ENCODE assay signal across 24 cellular contexts in the genomic region with DNA sequence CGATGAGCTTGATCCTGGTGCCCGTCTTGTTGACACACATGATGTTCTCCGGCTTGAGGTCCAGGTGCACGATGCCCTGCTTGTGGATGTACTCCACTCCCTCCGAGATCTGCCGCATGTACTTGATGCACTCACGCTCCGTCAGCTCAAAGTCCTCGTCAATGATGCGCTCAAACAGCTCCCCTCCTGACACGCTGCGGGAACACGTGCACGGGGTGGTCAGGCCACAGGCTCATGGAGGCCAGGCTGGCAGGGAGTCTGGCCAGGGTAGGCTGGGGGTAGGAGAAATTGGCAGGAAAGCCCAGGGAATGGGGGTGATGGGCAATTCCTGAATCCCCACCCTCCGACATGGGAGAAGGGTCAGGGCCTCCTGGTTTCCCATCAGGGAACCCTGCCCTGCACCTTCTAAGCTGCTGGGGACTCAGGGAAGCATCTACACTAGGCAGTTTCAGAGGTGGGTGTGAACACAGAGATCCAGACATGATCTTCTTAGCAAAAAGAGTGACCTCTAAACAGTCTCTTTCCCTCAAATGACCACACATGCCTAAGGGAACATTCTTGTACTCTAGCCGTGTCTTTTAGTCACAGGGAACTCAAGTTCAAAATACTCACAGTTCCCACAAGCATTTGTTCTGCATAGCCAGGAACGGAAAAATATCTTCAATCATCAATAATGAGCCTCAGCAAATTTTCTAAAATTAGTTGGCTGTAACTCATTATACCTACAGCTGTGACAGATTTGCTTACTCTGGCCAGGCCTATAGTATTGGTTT. TPM values are rescaled to one million over a fixed set of nuclear protein-coding genes. Genes with fewer than 3 reads are reported as not detected.
DNase-seq lines count a peak whose midpoint lies in the region; ATAC-seq and TF ChIP-seq lines count a peak whose summit lies in the region.
"Had no signal": no experiment of that assay in that cellular context is flagged by ENCODE, and none has a peak within 500 bp of the region (broad histone marks: within the 10 kb centered on the region; RNA-seq: fewer than 3 reads in every experiment).

No MANE protein-coding gene starts in this region.

- no peaks in the 10 kb centered on the region for H3K27me3 Mint-ChIP-seq in type B pancreatic cell
- no peaks in the 10 kb centered on the region for H3K27me3 Mint-ChIP-seq in activated naive CD8-positive, alpha-beta T cell treated with anti-CD3 and anti-CD28 coated beads, Interleukin-2, amount 50 U/mL, for 24 hours
- H3K27me3 Mint-ChIP-seq: activated naive CD8-positive, alpha-beta T cell had no signal

- no peak overlapping the region for H2AFZ ChIP-seq in trophoblast cell (ENCODE audit: insufficient read depth, low read length, poor library complexity)

- H3K4me2 ChIP-seq in trophoblast cell (ENCODE audit: low read length), result no peak overlapping the region

- H3K27ac ChIP-seq in esophagus squamous epithelium, result peak overlapping the region in 3 of 4 donors; percentile 47 to 75 (median 65)
- no peak overlapping the region for H3K27ac ChIP-seq in trophoblast cell (ENCODE audit: low read depth, low read length)

- no peak for ATAC-seq in activated naive CD8-positive, alpha-beta T cell treated with anti-CD3 and anti-CD28 coated beads, Interleukin-2, amount 50 U/mL, for 24 hours
- ATAC-seq in HG03439 (IDR thresholded peaks at IDR 0.05; ENCODE audit: unreplicated experiment) (no peak), GM21447 (IDR thresholded peaks at IDR 0.05; ENCODE audit: unreplicated experiment) (no peak)
- ATAC-seq: activated CD8-positive, alpha-beta T cell treated with anti-CD3 and anti-CD28 coated beads, Interleukin-2, amount 10 ng/mL, durations not matched to agents 7 days and 5 days; activated T-cell treated with anti-CD3 and anti-CD28 coated beads, Interleukin-2, amount 50 U/mL, for 4 hours; GM12878; natural killer cell; T-helper 17 cell had no signal

- no peak overlapping the region for H3K14ac ChIP-seq in trophoblast cell (ENCODE audit: low read length)

- H2AK5ac ChIP-seq in trophoblast cell (ENCODE audit: low read length), result peak overlapping the region; percentile 42

- H3K4me1 Mint-ChIP-seq in type B pancreatic cell (ENCODE audit: unreplicated experiment), result peaks cover 43% of the 10 kb centered on the region
- H3K4me1 Mint-ChIP-seq in activated naive CD8-positive, alpha-beta T cell treated with anti-CD3 and anti-CD28 coated beads, Interleukin-2, amount 50 U/mL, for 24 hours, result no peaks in the 10 kb centered on the region
- H3K4me1 Mint-ChIP-seq: natural killer cell had no signal

- peaks cover 0 to 49% (median 0%) of the 10 kb centered on the region in 3 donors for H3K36me3 ChIP-seq in esophagus squamous epithelium
- H3K36me3 ChIP-seq in trophoblast cell (ENCODE audit: control insufficient read depth in 1 of 2, insufficient read depth in 2 of 2, low read length in 2 of 2), result peaks cover 14 to 21% of the 10 kb centered on the region in 2 experiments
- H3K36me3 ChIP-seq: BE2C, breast epithelium had no signal

- H3K79me2 ChIP-seq in trophoblast cell (ENCODE audit: control insufficient read depth, insufficient read depth, low read length, poor library complexity), result no peaks in the 10 kb centered on the region

- intact Hi-C loops in esophagus squamous epithelium (cut with DNase I), result no loop called here

- TF ChIP-seq POLR2A in esophagus squamous epithelium (IDR thresholded peaks at IDR 0.05), result no peak

- no peaks in the 10 kb centered on the region for H3K9me3 Mint-ChIP-seq in type B pancreatic cell
- H3K9me3 Mint-ChIP-seq in activated naive CD8-positive, alpha-beta T cell treated with anti-CD3 and anti-CD28 coated beads, Interleukin-2, amount 50 U/mL, for 24 hours, result no peaks in the 10 kb centered on the region
- H3K9me3 Mint-ChIP-seq: activated T-cell treated with anti-CD3 and anti-CD28 coated beads, Interleukin-2, amount 50 U/mL, for 4 hours; natural killer cell had no signal

- H2BK5ac ChIP-seq in trophoblast cell (ENCODE audit: low read depth, low read length, poor library complexity), result no peak overlapping the region

- no peak overlapping the region for H4K12ac ChIP-seq in trophoblast cell (ENCODE audit: low read depth, low read length)

- H4K91ac ChIP-seq in trophoblast cell (ENCODE audit: low read depth, low read length), result no peak overlapping the region

- H2BK120ac ChIP-seq in trophoblast cell (ENCODE audit: insufficient read depth, low read length, poor library complexity), result no peak overlapping the region

- H3K27me3 ChIP-seq in esophagus squamous epithelium, result no peaks in the 10 kb centered on the region
- H3K27me3 ChIP-seq in trophoblast cell (ENCODE audit: insufficient read depth, low read length), result no peaks in the 10 kb centered on the region
- H3K27me3 ChIP-seq: BE2C, breast epithelium had no signal

- H4K8ac ChIP-seq in trophoblast cell (ENCODE audit: low read depth, low read length), result no peak overlapping the region

- peaks cover 7% of the 10 kb centered on the region for H3K36me3 Mint-ChIP-seq in type B pancreatic cell
- no peaks in the 10 kb centered on the region for H3K36me3 Mint-ChIP-seq in activated naive CD8-positive, alpha-beta T cell treated with anti-CD3 and anti-CD28 coated beads, Interleukin-2, amount 50 U/mL, for 24 hours (ENCODE audit: low read depth)
- H3K36me3 Mint-ChIP-seq: natural killer cell had no signal

- WGBS in esophagus squamous epithelium, 2 donors, result 74 to 85% methylated on average over 15 to 16 of the region's 17 CpGs
- no CpG with 5 or more reads among the region's 17 CpGs for WGBS in trophoblast cell (ENCODE audit: extremely low coverage, insufficient coverage, insufficient read length)

- H3K18ac ChIP-seq in trophoblast cell (ENCODE audit: low read length), result peak overlapping the region; percentile 2

- H3K9me3 ChIP-seq in esophagus squamous epithelium, result no peaks in the 10 kb centered on the region
- H3K9me3 ChIP-seq in trophoblast cell (ENCODE audit: insufficient read depth, low read depth, low read length), result peaks cover 2% of the 10 kb centered on the region
- H3K9me3 ChIP-seq: BE2C, breast epithelium had no signal

- H3K4me3 Mint-ChIP-seq in type B pancreatic cell, result no peak overlapping the region
- no peak overlapping the region for H3K4me3 Mint-ChIP-seq in activated naive CD8-positive, alpha-beta T cell treated with anti-CD3 and anti-CD28 coated beads, Interleukin-2, amount 50 U/mL, for 24 hours
- H3K4me3 Mint-ChIP-seq: activated CD8-positive, alpha-beta T cell treated with anti-CD3 and anti-CD28 coated beads, Interleukin-2, amount 10 ng/mL, durations not matched to agents 7 days and 5 days; activated naive CD8-positive, alpha-beta T cell; activated T-cell treated with anti-CD3 and anti-CD28 coated beads, Interleukin-2, amount 50 U/mL, for 4 hours; natural killer cell; T-helper 17 cell had no signal

- H3K4me1 ChIP-seq in esophagus squamous epithelium (peaks cover 0 to 44% (median 0%) of the 10 kb centered on the region in 3 donors), trophoblast cell (ENCODE audit: control insufficient read depth in 1 of 2, insufficient read depth in 2 of 2, low read length in 2 of 2) (peaks cover 26 to 43% of the 10 kb centered on the region in 2 experiments)
- H3K4me1 ChIP-seq: BE2C, breast epithelium had no signal

- H3K27ac Mint-ChIP-seq in type B pancreatic cell, result peak overlapping the region; percentile 29
- H3K27ac Mint-ChIP-seq in activated naive CD8-positive, alpha-beta T cell treated with anti-CD3 and anti-CD28 coated beads, Interleukin-2, amount 50 U/mL, for 24 hours, result no peak overlapping the region
- H3K27ac Mint-ChIP-seq: activated CD8-positive, alpha-beta T cell treated with anti-CD3 and anti-CD28 coated beads, Interleukin-2, amount 10 ng/mL, durations not matched to agents 7 days and 5 days; activated naive CD8-positive, alpha-beta T cell; natural killer cell; progenitor cell of endocrine pancreas; T-helper 17 cell had no signal

- no peak overlapping the region for H2BK12ac ChIP-seq in trophoblast cell (ENCODE audit: low read length)

- H3K4ac ChIP-seq in trophoblast cell (ENCODE audit: low read depth, low read length), result no peak overlapping the region

- DNase-seq in RPMI7951 (ENCODE audit: low read depth), result peak; percentile 87
- DNase-seq in esophagus squamous epithelium (lab: John Stamatoyannopoulos, UW), result no peak
- DNase-seq in trophoblast cell, result no peak
- DNase-seq in type B pancreatic cell (ENCODE audit: extremely low spot score, unreplicated experiment), result no peak
- DNase-seq in activated naive CD8-positive, alpha-beta T cell treated with anti-CD3 and anti-CD28 coated beads, Interleukin-2, amount 50 U/mL, for 24 hours, result no peak
- DNase-seq: activated CD8-positive, alpha-beta T cell treated with anti-CD3 and anti-CD28 coated beads, Interleukin-2, amount 10 ng/mL, durations not matched to agents 7 days and 5 days; activated T-cell treated with anti-CD3 and anti-CD28 coated beads, Interleukin-2, amount 50 U/mL, for 4 hours; BE2C; erythroblast; GDM1; natural killer cell; NCI-H1048; NCI-H2081 treated with DMSO at 0.1 percent for 48 hours; NCI-H524 treated with DMSO at 0.1 percent for 48 hours; SHP77 treated with DMSO at 0.1 percent for 48 hours; stimulated activated CD4-positive, alpha-beta T cell treated with anti-CD3 and anti-CD28 coated beads, Interleukin-15, amount 100 ng/mL, for 24 hours; stimulated activated naive CD4-positive, alpha-beta T cell; T-helper 17 cell had no signal

- H3K79me1 ChIP-seq in trophoblast cell (ENCODE audit: low read length), result peaks cover 12% of the 10 kb centered on the region

- H3K23ac ChIP-seq in trophoblast cell (ENCODE audit: low read length), result no peak overlapping the region

- H3K4me3 ChIP-seq in esophagus squamous epithelium (no peak overlapping the region), trophoblast cell (ENCODE audit: low read depth, low read length) (no peak overlapping the region)
- H3K4me3 ChIP-seq: breast epithelium, GM12878 had no signal

- TF ChIP-seq CTCF in esophagus squamous epithelium (IDR thresholded peaks at IDR 0.05) (no peak), type B pancreatic cell (conservative IDR thresholded peaks at IDR 0.05) (no peak)

- H3K9ac ChIP-seq in trophoblast cell (ENCODE audit: low read length), result no peak overlapping the region

RNA-seq across cellular contexts. Expression of a gene that starts 55.6 kb away (rescaled TPM):
- total RNA-seq in RPMI7951 (2014; rRNA removed; shearing (Covaris generic)), result 34.0 and 36.6 TPM in 2 replicates
- total RNA-seq in esophagus squamous epithelium, result 10 to 100 TPM; 28.4 to 46.6 (median 34.9) TPM
- 48.8 and 49.1 TPM in 2 replicates for polyA plus RNA-seq in trophoblast cell (2013)
- total RNA-seq in type B pancreatic cell (ENCODE audit: low replicate concordance), result 30.4 and 31.9 TPM in 2 replicates
